Comparison of ENCODE assay signal across 20 cellular contexts in genomic region chr5:180467576-180467975, GRCh38. TPM values are rescaled to one million over a fixed set of nuclear protein-coding genes. Genes with fewer than 3 reads are reported as not detected.
A peak's percentile ranks its signal among the peaks of the same experiment; 100 is the strongest.
DNase-seq lines count a peak whose midpoint lies in the region; ATAC-seq and TF ChIP-seq lines count a peak whose summit lies in the region.
"Had no signal": no experiment of that assay in that cellular context is flagged by ENCODE, and none has a peak within 500 bp of the region (broad histone marks: within the 10 kb centered on the region; RNA-seq: fewer than 3 reads in every experiment).

No MANE protein-coding gene starts in this region.

- TF ChIP-seq CTCF in cardiac muscle cell (IDR thresholded peaks at IDR 0.05; ENCODE audit: low read depth, low read length) (no peak), mucosa of descending colon (IDR thresholded peaks at IDR 0.05) (no peak), brain microvascular endothelial cell (IDR thresholded peaks at IDR 0.05; ENCODE audit: low read depth, low read length, missing control alignments) (no peak)

- H3K27me3 ChIP-seq in cardiac muscle cell (no peaks in the 10 kb centered on the region), brain microvascular endothelial cell (replicated peaks) (peaks cover 2% of the 10 kb centered on the region)
- H3K27me3 ChIP-seq: BLaER1, Peyer's patch had no signal

- intact Hi-C loops in left cardiac atrium (cut with DNase I), result loop anchor here in 1 of 2 donors (10.0 kb wide), 1 partner anchor 333 kb away; no protein-coding TSS in a partner anchor
- intact Hi-C loops in mucosa of descending colon (cut with DNase I, micrococcal nuclease), result loop anchor here in 1 of 2 donors (10.0 kb wide), 1 partner anchor 173 kb away; the partner anchor contains the start of gene MAPK9

- H3K27ac ChIP-seq in cardiac muscle cell, result peak overlapping the region; percentile 84
- no peak overlapping the region for H3K27ac ChIP-seq in brain microvascular endothelial cell
- H3K27ac ChIP-seq: BLaER1, Peyer's patch had no signal

- no peaks in the 10 kb centered on the region for H3K36me3 ChIP-seq in cardiac muscle cell
- no peaks in the 10 kb centered on the region for H3K36me3 ChIP-seq in mucosa of descending colon (ENCODE audit: low read depth)
- H3K36me3 ChIP-seq in brain microvascular endothelial cell (replicated peaks), result no peaks in the 10 kb centered on the region
- H3K36me3 ChIP-seq: BLaER1, Peyer's patch had no signal

- ATAC-seq in left cardiac atrium (no peak), mucosa of descending colon (peak; percentile 13), HG03139 (IDR thresholded peaks at IDR 0.05; ENCODE audit: unreplicated experiment) (no peak), GM18870 (IDR thresholded peaks at IDR 0.05; ENCODE audit: unreplicated experiment) (no peak)
- ATAC-seq: CD8-positive, alpha-beta T cell; GM12878 had no signal

- H3K9me3 ChIP-seq in cardiac muscle cell (ENCODE audit: low read depth), result no peaks in the 10 kb centered on the region
- H3K9me3 ChIP-seq in mucosa of descending colon, result no peaks in the 10 kb centered on the region
- H3K9me3 ChIP-seq: Peyer's patch had no signal

- DNase-seq in cardiac muscle cell (ENCODE audit: low read depth in 1 of 2, low spot score in 1 of 2), result no peak
- DNase-seq in left cardiac atrium, result no peak
- peak; percentile 3 for DNase-seq in iPS-NIHi11 (ENCODE audit: low spot score)
- no peak for DNase-seq in mucosa of descending colon
- DNase-seq in foreskin melanocyte, result no peak
- no peak for DNase-seq in brain microvascular endothelial cell
- DNase-seq: CD8-positive, alpha-beta T cell; DND-41; MM.1S; NCI-H1105; NCI-H1694 treated with DMSO at 0.1 percent for 48 hours; NCI-H2107; NCI-H2227 treated with DMSO at 0.1 percent for 48 hours; NCI-H524; SHP77 had no signal

- H3K4me3 ChIP-seq in cardiac muscle cell (no peak overlapping the region), mucosa of descending colon (no peak overlapping the region), brain microvascular endothelial cell (ENCODE audit: low read depth, low read length) (no peak overlapping the region)
- H3K4me3 ChIP-seq: BLaER1, GM12878, Peyer's patch had no signal

- in situ Hi-C loops in brain microvascular endothelial cell (cut with HindIII; ENCODE audit: low pct_ligation_motif_present, low sequenced_read_pairs), result no loop called here

- peaks cover 23% of the 10 kb centered on the region for H3K4me1 ChIP-seq in cardiac muscle cell (ENCODE audit: low read depth)
- peaks cover 14% of the 10 kb centered on the region for H3K4me1 ChIP-seq in mucosa of descending colon (ENCODE audit: low read depth)

RNA-seq across cellular contexts. Expression of gene CNOT6, which starts 26.6 kb away (rescaled TPM):
- total RNA-seq in cardiac muscle cell, result 7.5 and 20.3 TPM in 2 replicates
- polyA plus RNA-seq in cardiac muscle cell, result 13.2 and 15.0 TPM in 2 replicates
- total RNA-seq in left cardiac atrium, result 10 to 100 TPM; 12.0 to 15.8 TPM
- 10 to 100 TPM; 20.9 to 33.7 (median 25.2) TPM for total RNA-seq in mucosa of descending colon
